Comparison of ENCODE assay signal across 29 cellular contexts in genomic region chr6:166251655-166252054, GRCh38. TPM values are rescaled to one million over a fixed set of nuclear protein-coding genes. Genes with fewer than 3 reads are reported as not detected.
DNase-seq lines count a peak whose midpoint lies in the region; ATAC-seq, FAIRE-seq and TF ChIP-seq lines count a peak whose summit lies in the region.
"Had no signal": no experiment of that assay in that cellular context is flagged by ENCODE, and none has a peak within 500 bp of the region (broad histone marks: within the 10 kb centered on the region; RNA-seq: fewer than 3 reads in every experiment).

No MANE protein-coding gene starts in this region.

- FAIRE-seq in GM12878 (lab: Jason Lieb, UNC): peak; percentile 38
- FAIRE-seq: endothelial cell of umbilical vein had no signal

- no peak for TF ChIP-seq EP300 in GM12878 (IDR thresholded peaks at IDR 0.05; ENCODE audit: borderline replicate concordance in 1 of 2, control insufficient read depth in 1 of 2, low read depth in 2 of 2, low read length in 2 of 2)

- H3K79me2 ChIP-seq in GM12878 (ENCODE audit: control insufficient read depth, insufficient read depth, low read length): no peaks in the 10 kb centered on the region

- CTCF ChIA-PET in activated CD4-positive, alpha-beta T cell treated with anti-CD3 and anti-CD28 coated beads, Interleukin-2, amount 10 ng/mL, durations not matched to agents 7 days and 5 days (lab: Charles Lee): no interaction called here
- CTCF ChIA-PET in CD8-positive, alpha-beta memory T cell (lab: Charles Lee): interaction anchor here (1.5 kb wide), 1 partner anchor 16 kb away, joined by 4 read pairs; no protein-coding TSS in a partner anchor
- CTCF ChIA-PET in GM12878 (lab: Yijun Ruan, JAX): interaction anchor here (0.6 to 1.8 kb wide), 4 partner anchors 25 to 149 kb away, joined by 3 to 7 read pairs (median 4); no protein-coding TSS in a partner anchor

- no peak overlapping the region for H3K27ac Mint-ChIP-seq in activated CD4-positive, alpha-beta T cell treated with anti-CD3 and anti-CD28 coated beads, Interleukin-2, amount 10 ng/mL, durations not matched to agents 7 days and 5 days
- no peak overlapping the region for H3K27ac Mint-ChIP-seq in CD8-positive, alpha-beta memory T cell
- H3K27ac Mint-ChIP-seq in neural crest cell (ENCODE audit: unreplicated experiment): no peak overlapping the region
- H3K27ac Mint-ChIP-seq: T-helper 1 cell treated with Interleukin-12 subunit alpha and Interleukin-12 subunit beta and Interleukin-4 antibody, amounts not matched to agents 30 μg/mL and 1 μg/mL, for 36 hours; type B pancreatic cell had no signal

- no peak for TF ChIP-seq CTCF in GM12878 (IDR thresholded peaks at IDR 0.05 in 2 of 3, conservative IDR thresholded peaks at IDR 0.05 in 1 of 3; ENCODE audit: control insufficient read depth in 2 of 3, extremely low read depth in 1 of 3, insufficient read depth in 1 of 3, low read depth in 3 of 3, low read length in 3 of 3)
- no peak for TF ChIP-seq CTCF in neural crest cell (conservative IDR thresholded peaks at IDR 0.05)

- H3K4me3 ChIP-seq in CD8-positive, alpha-beta memory T cell (ENCODE audit: low read length): no peak overlapping the region
- H3K4me3 ChIP-seq in GM12878: no peak overlapping the region
- H3K4me3 ChIP-seq: right lobe of liver had no signal

- no peaks in the 10 kb centered on the region for H3K36me3 ChIP-seq in CD8-positive, alpha-beta memory T cell (ENCODE audit: insufficient read depth, low read length)
- no peaks in the 10 kb centered on the region for H3K36me3 ChIP-seq in GM12878 (ENCODE audit: control insufficient read depth in 2 of 2, insufficient read depth in 2 of 2, low read length in 1 of 2)
- H3K36me3 ChIP-seq: right lobe of liver had no signal

- H4K20me1 ChIP-seq in GM12878 (ENCODE audit: control insufficient read depth, insufficient read depth): no peaks in the 10 kb centered on the region

- H3K4me1 Mint-ChIP-seq in activated CD4-positive, alpha-beta T cell treated with anti-CD3 and anti-CD28 coated beads, Interleukin-2, amount 10 ng/mL, durations not matched to agents 7 days and 5 days: peaks cover 16% of the 10 kb centered on the region
- H3K4me1 Mint-ChIP-seq in CD8-positive, alpha-beta memory T cell: peaks cover 7 to 21% (median 19%) of the 10 kb centered on the region in 3 donors
- peaks cover 4% of the 10 kb centered on the region for H3K4me1 Mint-ChIP-seq in neural crest cell

- ATAC-seq in GM12878 (no peak), GM19328 (IDR thresholded peaks at IDR 0.05; ENCODE audit: unreplicated experiment) (no peak)

- SMC1A ChIA-PET in GM12878 (lab: Charles Lee; ENCODE audit: uncharacterized antibody, unreplicated experiment): interaction anchor here (0.6 to 1.0 kb wide), 4 partner anchors 11 to 265 kb away, joined by 3 to 4 read pairs (median 3); no protein-coding TSS in a partner anchor

- POLR2A ChIA-PET in activated CD4-positive, alpha-beta T cell treated with anti-CD3 and anti-CD28 coated beads, Interleukin-2, amount 10 ng/mL, durations not matched to agents 7 days and 5 days (lab: Charles Lee): no interaction called here
- POLR2A ChIA-PET in CD8-positive, alpha-beta memory T cell (lab: Charles Lee): interaction anchor here (0.7 kb wide), 1 partner anchor 21 kb away, joined by 4 read pairs; no protein-coding TSS in a partner anchor
- POLR2A ChIA-PET in GM12878 (lab: Charles Lee): interaction anchor here (1.4 kb wide), 1 partner anchor 9 kb away, joined by 3 read pairs; no protein-coding TSS in a partner anchor

- no peak for DNase-seq in activated CD4-positive, alpha-beta T cell treated with anti-CD3 and anti-CD28 coated beads, Interleukin-2, amount 10 ng/mL, durations not matched to agents 7 days and 5 days
- DNase-seq in activated CD4-positive, alpha-beta T cell treated with anti-CD3 and anti-CD28 coated beads, Interleukin-2, amount 50 U/mL, for 4 hours: no peak
- no peak for DNase-seq in CD8-positive, alpha-beta memory T cell
- DNase-seq in GM12878 (ENCODE audit: low read depth, low spot score) (no peak), neural crest cell (ENCODE audit: low read depth, low spot score) (no peak), NCI-H82 (lab: John Stamatoyannopoulos, UW) (no peak), NCI-H1048 (lab: John Stamatoyannopoulos, UW) (no peak)
- DNase-seq: activated CD4-positive, alpha-beta T cell treated with anti-CD3 and anti-CD28 coated beads, Interleukin-2, amount 50 U/mL, for 1 hour; activated CD8-positive, alpha-beta memory T cell treated with anti-CD3 and anti-CD28 coated beads, Interleukin-2, amount 50 U/mL, for 48 hours; activated effector memory CD4-positive, alpha-beta T cell treated with anti-CD3 and anti-CD28 coated beads, Interleukin-2, amount 50 U/mL, for 16 hours; aorta; C1 segment of cervical spinal cord; caudate nucleus; DMS 273 treated with DMSO at 0.1 percent for 48 hours; GDM1; NCI-H2029; NCI-H345; NK-92 treated with Interleukin-12 subunit alpha and Interleukin-12 subunit beta, amount 100 ng/mL, for 24 hours; right lobe of liver had no signal

- peak overlapping the region; percentile 13 for H3K4me3 Mint-ChIP-seq in activated CD4-positive, alpha-beta T cell treated with anti-CD3 and anti-CD28 coated beads, Interleukin-2, amount 10 ng/mL, durations not matched to agents 7 days and 5 days
- H3K4me3 Mint-ChIP-seq in CD8-positive, alpha-beta memory T cell: peak overlapping the region in 4 of 7 donors; percentile 21 to 83 (median 58)
- peak overlapping the region; percentile 61 for H3K4me3 Mint-ChIP-seq in neural crest cell
- H3K4me3 Mint-ChIP-seq: T-helper 1 cell treated with Interleukin-12 subunit alpha and Interleukin-12 subunit beta and Interleukin-4 antibody, amounts not matched to agents 30 μg/mL and 1 μg/mL, for 36 hours; type B pancreatic cell had no signal

- no peak overlapping the region for H3K4me2 ChIP-seq in GM12878 (ENCODE audit: control insufficient read depth, insufficient read depth)
- H3K4me2 ChIP-seq: KMS-11 had no signal

- H3K9ac ChIP-seq in GM12878 (ENCODE audit: control insufficient read depth, insufficient read depth, low read length): no peak overlapping the region
- H3K9ac ChIP-seq: KMS-11 had no signal

- no peak for TF ChIP-seq POLR2A in GM12878 (IDR thresholded peaks at IDR 0.05; ENCODE audit: low read depth, low read length)

- peaks cover 7% of the 10 kb centered on the region for H3K4me1 ChIP-seq in CD8-positive, alpha-beta memory T cell (ENCODE audit: insufficient read depth, low read length)
- no peaks in the 10 kb centered on the region for H3K4me1 ChIP-seq in GM12878 (ENCODE audit: control insufficient read depth, insufficient read depth, low read length)

- RAD21 ChIA-PET in GM12878 (lab: Charles Lee; ENCODE audit: unreplicated experiment): interaction anchor here (0.6 to 1.1 kb wide), 2 partner anchors 150 to 1244 kb away, joined by 4 to 5 read pairs; no protein-coding TSS in a partner anchor

- no peaks in the 10 kb centered on the region for H3K36me3 Mint-ChIP-seq in activated CD4-positive, alpha-beta T cell treated with anti-CD3 and anti-CD28 coated beads, Interleukin-2, amount 10 ng/mL, durations not matched to agents 7 days and 5 days (ENCODE audit: low read depth)
- no peaks in the 10 kb centered on the region for H3K36me3 Mint-ChIP-seq in CD8-positive, alpha-beta memory T cell
- H3K36me3 Mint-ChIP-seq in neural crest cell (ENCODE audit: low read depth): no peaks in the 10 kb centered on the region
- H3K36me3 Mint-ChIP-seq: type B pancreatic cell had no signal

- H3K9me3 Mint-ChIP-seq in activated CD4-positive, alpha-beta T cell treated with anti-CD3 and anti-CD28 coated beads, Interleukin-2, amount 10 ng/mL, durations not matched to agents 7 days and 5 days: no peaks in the 10 kb centered on the region
- no peaks in the 10 kb centered on the region for H3K9me3 Mint-ChIP-seq in CD8-positive, alpha-beta memory T cell
- H3K9me3 Mint-ChIP-seq in neural crest cell: no peaks in the 10 kb centered on the region
- H3K9me3 Mint-ChIP-seq: T-helper 1 cell treated with Interleukin-12 subunit alpha and Interleukin-12 subunit beta and Interleukin-4 antibody, amounts not matched to agents 30 μg/mL and 1 μg/mL, for 36 hours; type B pancreatic cell had no signal

- peaks cover 47% of the 10 kb centered on the region for H3K27me3 Mint-ChIP-seq in activated CD4-positive, alpha-beta T cell treated with anti-CD3 and anti-CD28 coated beads, Interleukin-2, amount 10 ng/mL, durations not matched to agents 7 days and 5 days
- H3K27me3 Mint-ChIP-seq in CD8-positive, alpha-beta memory T cell: peaks cover 21 to 28% of the 10 kb centered on the region in 2 donors
- peaks cover 56% of the 10 kb centered on the region for H3K27me3 Mint-ChIP-seq in neural crest cell (ENCODE audit: low read depth)

- TF ChIP-seq RAD21 in GM12878 (IDR thresholded peaks at IDR 0.05; ENCODE audit: insufficient read depth, low read depth, low read length): no peak

- H2AFZ ChIP-seq in GM12878 (ENCODE audit: control insufficient read depth, low read depth, low read length): no peak overlapping the region

- no peaks in the 10 kb centered on the region for H3K27me3 ChIP-seq in CD8-positive, alpha-beta memory T cell (ENCODE audit: insufficient read depth, low read length, poor library complexity, severe bottlenecking)
- H3K27me3 ChIP-seq in GM12878 (replicated peaks in 1 of 2; ENCODE audit: control insufficient read depth in 2 of 2, insufficient read depth in 2 of 2, low read length in 1 of 2): peaks cover 1 to 4% of the 10 kb centered on the region in 2 experiments; a peak in 1 of 4 replicates

- no TSS peak for BruUV-seq in GM12878 (replicated peaks; lab: Mats Ljungman, UMichigan)

- 27% methylated on average over 6 of the region's 6 CpGs for WGBS in GM12878 (ENCODE audit: insufficient coverage, insufficient replicate concordance, low lambda C conversion rate, missing lambda C conversion rate)

- intact Hi-C loops in GM12878 (cut with micrococcal nuclease; ENCODE audit: unreplicated experiment): no loop called here

- H3K27ac ChIP-seq in CD8-positive, alpha-beta memory T cell (ENCODE audit: low read depth, low read length): no peak overlapping the region
- no peak overlapping the region for H3K27ac ChIP-seq in GM12878 (ENCODE audit: control insufficient read depth, insufficient read depth)
- H3K27ac ChIP-seq: KMS-11, right lobe of liver, VCaP had no signal

- in situ Hi-C loops in GM12878 (cut with MboI): no loop called here

- H3K9me3 ChIP-seq in CD8-positive, alpha-beta memory T cell (ENCODE audit: low read length): no peaks in the 10 kb centered on the region
- H3K9me3 ChIP-seq in GM12878 (replicated peaks; ENCODE audit: control insufficient read depth, insufficient read depth, low read length): no peaks in the 10 kb centered on the region; the same call in 2 of the 3 replicates
- H3K9me3 ChIP-seq: right lobe of liver had no signal

RNA-seq across cellular contexts. Expression of gene PRR18, which starts 56.5 kb away (rescaled TPM):
- total RNA-seq in activated CD4-positive, alpha-beta T cell treated with anti-CD3 and anti-CD28 coated beads, Interleukin-2, amount 10 ng/mL, durations not matched to agents 7 days and 5 days: not detected
- under 1 TPM; 0.07 to 0.09 TPM for total RNA-seq in CD8-positive, alpha-beta memory T cell
- polyA plus RNA-seq in CD8-positive, alpha-beta memory T cell: not detected
- 3.3 and 4.1 TPM in 2 replicates for total RNA-seq in GM12878 (2013; cell fraction: nucleolus; rRNA removed)
- total RNA-seq in GM12878 (2014; rRNA removed) (3.3 and 4.0 TPM in 2 replicates), GM12878 (2014; rRNA removed; fragmentation: Illumina TruSeq; extraction: Trizol) (1.2 and 1.3 TPM in 2 replicates), GM12878 (2021) (8.2 and 8.8 TPM in 2 replicates), neural crest cell (0.16 and 0.35 TPM in 2 replicates)
- 1.0 TPM for polyA plus RNA-seq in GM12878 (2011; ENCODE audit: low read depth)
- polyA plus RNA-seq in GM12878 (2011; rRNA removed) (2.0 and 2.5 TPM in 2 replicates), GM12878 (2014; fragmentation: Illumina TruSeq; extraction: Trizol) (1.9 and 2.1 TPM in 2 replicates), GM12878 (2014; fragmentation: Nextera tagmentation; extraction: Ambion mirVana) (under 1 TPM; 0.26 to 0.84 TPM), GM12878 (2014; rRNA removed) (3.6 and 4.1 TPM in 2 replicates), GM12878 (2016; fragmentation: Nextera tagmentation; extraction: Ambion mirVana) (under 1 TPM; 0.13 to 0.42 TPM)
- 2.2 and 2.7 TPM in 2 replicates for polyA plus RNA-seq in GM12878 (2011; cell fraction: cytosol; rRNA removed)
- polyA plus RNA-seq in GM12878 (2011; cell fraction: nucleus; rRNA removed): 6.2 and 6.4 TPM in 2 replicates
- 2.1 and 3.7 TPM in 2 replicates for polyA plus RNA-seq in GM12878 (2012)
- polyA minus RNA-seq in GM12878 (2011; rRNA and poly(A)+ RNA removed): 1.3 and 2.6 TPM in 2 replicates
- polyA minus RNA-seq in GM12878 (2011; cell fraction: cytosol; rRNA and poly(A)+ RNA removed): 1.0 and 2.3 TPM in 2 replicates
- polyA minus RNA-seq in GM12878 (2011; cell fraction: nucleus; rRNA and poly(A)+ RNA removed): 2.2 and 4.3 TPM in 2 replicates
- total RNA-seq: aorta, dermis microvascular lymphatic vessel endothelial cell, endothelial cell of umbilical vein, HT-29, lung microvascular endothelial cell, SK-MEL-5 had no signal
- polyA plus RNA-seq: aorta, endothelial cell of umbilical vein had no signal
